1 cellular context compared by ENCODE assay signal in the genomic region with DNA sequence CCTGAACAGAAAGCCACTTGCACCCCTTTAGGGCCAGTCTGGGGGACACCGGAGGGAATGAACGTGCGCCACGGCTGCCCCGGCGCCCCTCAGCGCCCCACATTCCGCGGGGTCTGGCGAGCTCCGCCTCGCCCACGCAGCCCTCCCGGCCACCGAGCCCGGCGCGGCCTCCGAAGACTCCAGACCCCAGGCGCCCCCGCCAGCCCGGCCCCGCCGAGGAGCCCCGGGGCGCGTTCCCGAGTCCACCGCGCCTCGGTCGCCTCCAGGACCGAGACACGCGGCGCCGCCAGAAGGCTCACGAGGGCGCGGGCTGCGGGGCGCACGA.
TF ChIP-seq lines count a peak whose summit lies in the region.

No MANE protein-coding gene starts in this region.

TF ChIP-seq in endothelial cell of umbilical vein, 7 proteins besides CTCF, POLR2A, EP300 and RAD21 (continued from another document):
- TF ChIP-seq MYC (IDR thresholded peaks at IDR 0.05; ENCODE audit: low read depth, low read length) (no peak), POLR2AphosphoS5 (IDR thresholded peaks at IDR 0.05; ENCODE audit: insufficient read depth, low read depth, low read length) (no peak), MAX (IDR thresholded peaks at IDR 0.05; ENCODE audit: insufficient read depth, insufficient read length) (no peak), FOS (IDR thresholded peaks at IDR 0.05; ENCODE audit: borderline replicate concordance, insufficient read depth, low read length) (no peak), GATA2 (IDR thresholded peaks at IDR 0.05; ENCODE audit: insufficient read depth, insufficient read length, low read depth, low read length) (no peak)
